15 cellular contexts compared by ENCODE assay signal in genomic region chr6:170136541-170137175, GRCh38.
A peak's percentile ranks its signal among the peaks of the same experiment; 100 is the strongest.
DNase-seq lines count a peak whose midpoint lies in the region; ATAC-seq and TF ChIP-seq lines count a peak whose summit lies in the region.
"Had no signal": no experiment of that assay in that cellular context is flagged by ENCODE, and none has a peak within 500 bp of the region (broad histone marks: within the 10 kb centered on the region; RNA-seq: fewer than 3 reads in every experiment).

No MANE protein-coding gene starts in this region.

- H3K36me3 Mint-ChIP-seq in activated T-cell treated with anti-CD3 and anti-CD28 coated beads, Interleukin-2, amount 50 U/mL, for 24 hours (ENCODE audit: low read depth), result no peaks in the 10 kb centered on the region
- H3K36me3 Mint-ChIP-seq: T-cell had no signal

- H3K4me1 Mint-ChIP-seq in activated T-cell treated with anti-CD3 and anti-CD28 coated beads, Interleukin-2, amount 50 U/mL, for 24 hours (ENCODE audit: low read depth), result no peaks in the 10 kb centered on the region
- H3K4me1 Mint-ChIP-seq: activated B cell treated with CpG ODN at 0.5 μM for 24 hours had no signal

- no peaks in the 10 kb centered on the region for H3K79me2 ChIP-seq in osteoblast (ENCODE audit: insufficient read depth, low read length)

- no peak overlapping the region for H3K9ac ChIP-seq in duodenal mucosa (ENCODE audit: low read depth in 1 of 2, low read length in 2 of 2)

- H3K27me3 ChIP-seq in duodenal mucosa (ENCODE audit: control insufficient read depth in 1 of 2, insufficient read depth in 2 of 2, low read length in 2 of 2) (no peaks in the 10 kb centered on the region), osteoblast (ENCODE audit: insufficient read depth, low read length) (no peaks in the 10 kb centered on the region), tibial artery (no peaks in the 10 kb centered on the region)

- no peaks in the 10 kb centered on the region for H4K20me1 ChIP-seq in osteoblast (ENCODE audit: insufficient read depth, low read length)

- H3K27ac ChIP-seq in duodenal mucosa (ENCODE audit: low read depth, low read length) (peak overlapping the region; percentile 44), osteoblast (ENCODE audit: low read depth, low read length) (no peak overlapping the region), tibial artery (no peak overlapping the region)
- H3K27ac ChIP-seq: A549 had no signal

- H3K9me3 Mint-ChIP-seq in activated T-cell treated with anti-CD3 and anti-CD28 coated beads, Interleukin-2, amount 50 U/mL, for 24 hours, result no peaks in the 10 kb centered on the region
- H3K9me3 Mint-ChIP-seq: activated B cell treated with CpG ODN at 0.5 μM for 24 hours, T-cell had no signal

- H3K4me2 ChIP-seq in osteoblast (ENCODE audit: insufficient read depth, low read length), result no peak overlapping the region
- H3K4me2 ChIP-seq: A549 had no signal

- TF ChIP-seq CTCF in osteoblast (IDR thresholded peaks at IDR 0.05; ENCODE audit: extremely low read depth, low read depth, low read length) (no peak), tibial artery (IDR thresholded peaks at IDR 0.05) (no peak)

- no peaks in the 10 kb centered on the region for H3K4me1 ChIP-seq in duodenal mucosa (ENCODE audit: control insufficient read depth in 1 of 2, insufficient read depth in 2 of 2, low read length in 2 of 2)
- no peaks in the 10 kb centered on the region for H3K4me1 ChIP-seq in osteoblast (ENCODE audit: insufficient read depth, low read length)
- H3K4me1 ChIP-seq in tibial artery, result no peaks in the 10 kb centered on the region
- H3K4me1 ChIP-seq: A549 had no signal

- no peaks in the 10 kb centered on the region for H3K9me3 ChIP-seq in duodenal mucosa (ENCODE audit: control insufficient read depth in 1 of 2, low read length in 2 of 2)
- H3K9me3 ChIP-seq in osteoblast (ENCODE audit: low read depth, low read length), result no peaks in the 10 kb centered on the region
- H3K9me3 ChIP-seq in tibial artery, result no peaks in the 10 kb centered on the region
- H3K9me3 ChIP-seq: A549 had no signal

- peak; percentile 12 for DNase-seq in activated T-cell treated with anti-CD3 and anti-CD28 coated beads, Interleukin-2, amount 50 U/mL, for 24 hours
- DNase-seq in activated T-cell treated with anti-CD3 and anti-CD28 coated beads for 4 hours, result no peak
- DNase-seq in osteoblast (ENCODE audit: insufficient read length, low spot score, missing footprints), result peak; percentile 54
- DNase-seq in tibial artery, result peak; percentile 18 to 59
- no peak for DNase-seq in Kasumi-1 (lab: John Stamatoyannopoulos, UW)
- DNase-seq: activated B cell treated with CpG ODN at 0.5 μM for 24 hours; activated CD8-positive, alpha-beta memory T cell treated with anti-CD3 and anti-CD28 coated beads, Interleukin-2, amount 50 U/mL, for 48 hours; NCI-H1694 treated with DMSO at 0.1 percent for 48 hours; NCI-H82 had no signal

- H3K36me3 ChIP-seq in duodenal mucosa (ENCODE audit: control insufficient read depth in 1 of 2, insufficient read depth in 2 of 2, low read length in 2 of 2) (no peaks in the 10 kb centered on the region), osteoblast (ENCODE audit: insufficient read depth, low read length) (no peaks in the 10 kb centered on the region), tibial artery (no peaks in the 10 kb centered on the region)

- H2AFZ ChIP-seq in osteoblast (ENCODE audit: low read length), result no peak overlapping the region

- no peak overlapping the region for H3K27ac Mint-ChIP-seq in activated T-cell treated with anti-CD3 and anti-CD28 coated beads, Interleukin-2, amount 50 U/mL, for 24 hours
- H3K27ac Mint-ChIP-seq: activated B cell treated with CpG ODN at 0.5 μM for 24 hours, T-cell had no signal

- no peak for ATAC-seq in GM19455 (IDR thresholded peaks at IDR 0.05; ENCODE audit: unreplicated experiment)
- ATAC-seq in GM21825 (IDR thresholded peaks at IDR 0.05; ENCODE audit: unreplicated experiment), result no peak
- ATAC-seq: A549 had no signal

- intact Hi-C loops in tibial artery (cut with DNase I; ENCODE audit: low total_unique reads), result no loop called here

- H3K4me3 Mint-ChIP-seq in activated T-cell treated with anti-CD3 and anti-CD28 coated beads, Interleukin-2, amount 50 U/mL, for 24 hours, result no peak overlapping the region
- H3K4me3 Mint-ChIP-seq: activated B cell treated with CpG ODN at 0.5 μM for 24 hours, neural crest cell had no signal

- H3K4me3 ChIP-seq in duodenal mucosa (ENCODE audit: low read depth in 1 of 2, low read length in 2 of 2), result no peak overlapping the region
- no peak overlapping the region for H3K4me3 ChIP-seq in osteoblast (ENCODE audit: insufficient read depth, low read length)
- no peak overlapping the region for H3K4me3 ChIP-seq in tibial artery
- H3K4me3 ChIP-seq: A549 had no signal

- H3K27me3 Mint-ChIP-seq in activated T-cell treated with anti-CD3 and anti-CD28 coated beads, Interleukin-2, amount 50 U/mL, for 24 hours, result peaks cover 5% of the 10 kb centered on the region
- H3K27me3 Mint-ChIP-seq: activated B cell treated with CpG ODN at 0.5 μM for 24 hours had no signal

Comparison
In these comparisons a context has a peak if more than half of its experiments do, and no peak if none do; other contexts are left out.
1. DNase-seq: peak in activated T-cell treated with anti-CD3 and anti-CD28 coated beads, Interleukin-2, amount 50 U/mL, for 24 hours (single experiment), osteoblast (single experiment) and tibial artery (2 of 2); none in activated T-cell treated with anti-CD3 and anti-CD28 coated beads for 4 hours (single experiment) and Kasumi-1 (0 of 2).